22 cellular contexts compared by ENCODE assay signal in genomic region chr6:4268171-4268570, GRCh38.
"Had no signal": no experiment of that assay in that cellular context is flagged by ENCODE, and none has a peak within 500 bp of the region (broad histone marks: within the 10 kb centered on the region; RNA-seq: fewer than 3 reads in every experiment).

No MANE protein-coding gene starts in this region.

- ATAC-seq: heart right ventricle; naive thymus-derived CD4-positive, alpha-beta T cell; right lobe of liver; stimulated activated naive B cell treated with anti-CD40 and anti-IgM and Interleukin-4, amounts not matched to agents 10 μg/mL and 1 μg/mL and 100 μg/mL, for 72 hours; stimulated activated naive CD8-positive, alpha-beta T cell treated with anti-CD3 and anti-CD28 coated beads, Interleukin-15, Interleukin-2, amounts not matched to agents 100 U/mL and 50 U/mL, for 24 hours; upper lobe of right lung had no signal

- H3K27me3 ChIP-seq: heart right ventricle, hepatocyte, ovary, right atrium auricular region, right lobe of liver, stomach, testis, thyroid gland, upper lobe of right lung had no signal

- H3K4me2 ChIP-seq: hepatocyte had no signal

- H3K9me3 ChIP-seq: heart right ventricle, left ventricle myocardium inferior, ovary, right atrium auricular region, right lobe of liver, stomach, testis, thyroid gland, upper lobe of right lung had no signal

- H3K4me1 ChIP-seq: left ventricle myocardium inferior, right atrium auricular region, stomach, testis, thyroid gland, upper lobe of right lung had no signal

- H2AFZ ChIP-seq: hepatocyte had no signal

- DNase-seq: heart right ventricle; islet precursor cell; left ventricle myocardium inferior; midbrain; naive thymus-derived CD4-positive, alpha-beta T cell; ovary; right lobe of liver; stimulated activated CD4-positive, alpha-beta T cell treated with anti-CD3 and anti-CD28 coated beads, Interleukin-12 subunit alpha, Interleukin-12 subunit beta, amount 100 ng/mL, for 4 hours; stimulated activated CD4-positive, alpha-beta T cell treated with anti-CD3 and anti-CD28 coated beads, Interleukin-15, amount 100 ng/mL, for 24 hours; stimulated activated CD4-positive, alpha-beta T cell treated with anti-CD3 and anti-CD28 coated beads, Interleukin-2, amount 100 ng/mL, for 24 hours; stimulated activated CD4-positive, alpha-beta T cell treated with anti-CD3 and anti-CD28 coated beads, Interleukin-4, amount 100 ng/mL, for 1 hour; stimulated activated naive B cell treated with anti-CD40 and anti-IgM and Interleukin-4, amounts not matched to agents 10 μg/mL and 1 μg/mL and 100 μg/mL, for 72 hours; stimulated activated naive CD8-positive, alpha-beta T cell treated with anti-CD3 and anti-CD28 coated beads, Interleukin-15, Interleukin-2, amounts not matched to agents 100 U/mL and 50 U/mL, for 24 hours; stomach; testis; thyroid gland; trophoblast cell; upper lobe of right lung had no signal

- H3K36me3 ChIP-seq: heart right ventricle, left ventricle myocardium inferior, ovary, right atrium auricular region, right lobe of liver, stomach, thyroid gland, upper lobe of right lung had no signal

- H3K79me2 ChIP-seq: hepatocyte had no signal

- H3K4me3 ChIP-seq: heart right ventricle, hepatocyte, left ventricle myocardium inferior, lung, ovary, right atrium auricular region, right lobe of liver, skin epidermis, stomach, testis, thyroid gland, upper lobe of right lung had no signal

- H3K27ac ChIP-seq: heart right ventricle, hepatocyte, left ventricle myocardium inferior, ovary, right atrium auricular region, right lobe of liver, skin epidermis, stomach, testis, thyroid gland, upper lobe of right lung had no signal
